In genomic region chr14:77498120-77498979, GRCh38 we compare ENCODE assay signal across 8 cellular contexts.
DNase-seq lines count a peak whose midpoint lies in the region; ATAC-seq and TF ChIP-seq lines count a peak whose summit lies in the region.

Gene ISM2, minus strand, starts transcription at chr14:77498816. Its CDS starts 23 bp downstream, at chr14:77498793.

- CTCF ChIA-PET in AG04449 (lab: Yijun Ruan, JAX), result no interaction called here

- POLR2A ChIA-PET in AG04449 (lab: Yijun Ruan, JAX), result no interaction called here

- DNase-seq in AG04449 (ENCODE audit: low read depth, low spot score) (no peak), astrocyte of the hippocampus (ENCODE audit: low read depth, low spot score) (peak; percentile 68), iPS-NIHi11 (ENCODE audit: low spot score) (peak; percentile 87)
- peak; percentile 15 to 44 for DNase-seq in stimulated activated CD4-positive, alpha-beta T cell treated with anti-CD3 and anti-CD28 coated beads, Interleukin-12 subunit alpha, Interleukin-12 subunit beta, amount 100 ng/mL, for 24 hours (ENCODE audit: low read depth in 2 of 2)
- DNase-seq in effector CD4-positive, alpha-beta T cell, result no peak

- no peak for TF ChIP-seq CTCF in AG04449 (IDR thresholded peaks at IDR 0.05; ENCODE audit: insufficient read depth, low read length, missing control alignments)

- H3K4me3 ChIP-seq in AG04449 (ENCODE audit: low read depth, low read length), result peak within 1 kb of the TSS; percentile 54

- ATAC-seq in GM18868 (IDR thresholded peaks at IDR 0.05; ENCODE audit: unreplicated experiment) (peak; percentile 71), HG03342 (IDR thresholded peaks at IDR 0.05; ENCODE audit: unreplicated experiment) (peak; percentile 74), SK-N-SH treated with all-trans-retinoic acid at 6 μM for 48 hours (peak; percentile 88)

TF ChIP-seq in SK-N-SH treated with all-trans-retinoic acid at 6 μM for 48 hours, 23 proteins besides CTCF, POLR2A, EP300 and RAD21:
- TF ChIP-seq PATZ1 (CRISPR knock-in tag; IDR thresholded peaks at IDR 0.05; ENCODE audit: borderline replicate concordance), result no peak
- no peak for TF ChIP-seq OSR1 (CRISPR knock-in tag; IDR thresholded peaks at IDR 0.05)
- TF ChIP-seq TCF4 (CRISPR knock-in tag; IDR thresholded peaks at IDR 0.05; ENCODE audit: borderline replicate concordance), result no peak
- TF ChIP-seq POU6F1 (CRISPR knock-in tag; IDR thresholded peaks at IDR 0.05; ENCODE audit: borderline replicate concordance, low read depth), result no peak
TF ChIP-seq in SK-N-SH treated with all-trans-retinoic acid at 6 μM for 48 hours: peak in this region for 0.

Comparison
In these comparisons a context has a peak if more than half of its experiments do, and no peak if none do; other contexts are left out.
1. DNase-seq: peak in astrocyte of the hippocampus (single experiment), iPS-NIHi11 (single experiment) and stimulated activated CD4-positive, alpha-beta T cell treated with anti-CD3 and anti-CD28 coated beads, Interleukin-12 subunit alpha, Interleukin-12 subunit beta, amount 100 ng/mL, for 24 hours (2 of 2); none in AG04449 (single experiment) and effector CD4-positive, alpha-beta T cell (single experiment).
2. Peak in every context shown above with its lines, with median percentiles within 50 percentile points of each other: ATAC-seq.